In the genomic region with DNA sequence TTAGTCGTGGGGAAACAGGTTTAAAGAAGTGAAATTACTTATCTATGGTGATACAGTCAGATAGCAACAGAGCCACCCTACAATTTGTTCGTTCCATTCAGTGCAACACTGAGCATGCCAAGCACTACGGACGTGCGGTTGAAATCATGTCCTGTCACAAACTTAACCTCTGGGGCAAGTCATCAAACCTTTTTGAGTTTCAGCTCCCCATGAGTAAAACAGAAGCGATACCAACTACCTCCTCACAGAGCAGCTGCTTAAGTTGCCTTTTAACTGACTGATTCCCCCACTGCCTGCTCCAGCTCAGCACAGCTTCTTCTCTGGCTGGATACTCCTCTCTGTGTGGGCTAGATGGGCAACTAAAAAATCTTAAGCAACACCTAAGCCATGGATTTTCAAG, we compare ENCODE assay signal across 14 cellular contexts.
DNase-seq lines count a peak whose midpoint lies in the region; ATAC-seq lines count a peak whose summit lies in the region.
"Had no signal": no experiment of that assay in that cellular context is flagged by ENCODE, and none has a peak within 500 bp of the region (broad histone marks: within the 10 kb centered on the region; RNA-seq: fewer than 3 reads in every experiment).

No MANE protein-coding gene starts in this region.

- no peaks in the 10 kb centered on the region for H3K36me3 Mint-ChIP-seq in activated naive CD4-positive, alpha-beta T cell treated with anti-CD3 and anti-CD28 coated beads, Interleukin-2, amount 50 U/mL, for 24 hours
- no peaks in the 10 kb centered on the region for H3K36me3 Mint-ChIP-seq in activated naive CD4-positive, alpha-beta T cell treated with anti-CD3 and anti-CD28 coated beads, Interleukin-2, amount 10 ng/mL, durations not matched to agents 7 days and 5 days
- no peaks in the 10 kb centered on the region for H3K36me3 Mint-ChIP-seq in stimulated activated naive CD8-positive, alpha-beta T cell treated with anti-CD3 and anti-CD28 coated beads, Interleukin-15, Interleukin-2, amounts not matched to agents 100 ng/mL and 50 ng/mL, for 24 hours (ENCODE audit: low read depth)

- H3K4me3 Mint-ChIP-seq in activated naive CD4-positive, alpha-beta T cell treated with anti-CD3 and anti-CD28 coated beads, Interleukin-2, amount 50 U/mL, for 24 hours, result no peak overlapping the region
- H3K4me3 Mint-ChIP-seq in activated naive CD4-positive, alpha-beta T cell treated with anti-CD3 and anti-CD28 coated beads, Interleukin-2, amount 10 ng/mL, durations not matched to agents 7 days and 5 days, result no peak overlapping the region
- no peak overlapping the region for H3K4me3 Mint-ChIP-seq in stimulated activated naive CD8-positive, alpha-beta T cell treated with anti-CD3 and anti-CD28 coated beads, Interleukin-15, Interleukin-2, amounts not matched to agents 100 ng/mL and 50 ng/mL, for 24 hours
- H3K4me3 Mint-ChIP-seq: activated T-helper 1 cell treated with anti-CD3 and anti-CD28 coated beads, Interleukin-12 subunit alpha, Interleukin-12 subunit beta, Interleukin-2, Interleukin-4 antibody, amounts not matched to agents 30 ng/mL and 10 ng/mL and 1 ng/mL, durations not matched to agents 14 hours and 24 hours and 36 hours; T-helper 1 cell treated with Interleukin-12 subunit alpha and Interleukin-12 subunit beta and Interleukin-4 antibody, amounts not matched to agents 30 μg/mL and 1 μg/mL, for 36 hours had no signal

- no peak for DNase-seq in activated naive CD4-positive, alpha-beta T cell treated with anti-CD3 and anti-CD28 coated beads, Interleukin-2, amount 10 ng/mL, durations not matched to agents 7 days and 5 days
- no peak for DNase-seq in DMS 273 treated with DMSO at 0.1 percent for 48 hours (lab: John Stamatoyannopoulos, UW)
- no peak for DNase-seq in NCI-H2171 treated with DMSO at 0.1 percent for 48 hours (lab: John Stamatoyannopoulos, UW)
- DNase-seq in activated CD8-positive, alpha-beta memory T cell treated with anti-CD3 and anti-CD28 coated beads, Interleukin-2, amount 50 U/mL, for 4 hours, result no peak
- DNase-seq: DMS79, foreskin keratinocyte, left ventricle myocardium superior, NCI-H774 had no signal

- H3K27ac Mint-ChIP-seq in activated naive CD4-positive, alpha-beta T cell treated with anti-CD3 and anti-CD28 coated beads, Interleukin-2, amount 50 U/mL, for 24 hours, result peak overlapping the region; percentile 59
- no peak overlapping the region for H3K27ac Mint-ChIP-seq in activated naive CD4-positive, alpha-beta T cell treated with anti-CD3 and anti-CD28 coated beads, Interleukin-2, amount 10 ng/mL, durations not matched to agents 7 days and 5 days
- H3K27ac Mint-ChIP-seq in stimulated activated naive CD8-positive, alpha-beta T cell treated with anti-CD3 and anti-CD28 coated beads, Interleukin-15, Interleukin-2, amounts not matched to agents 100 ng/mL and 50 ng/mL, for 24 hours, result peak overlapping the region; percentile 63
- H3K27ac Mint-ChIP-seq: activated T-helper 1 cell treated with anti-CD3 and anti-CD28 coated beads, Interleukin-12 subunit alpha, Interleukin-12 subunit beta, Interleukin-2, Interleukin-4 antibody, amounts not matched to agents 30 ng/mL and 10 ng/mL and 1 ng/mL, durations not matched to agents 14 hours and 24 hours and 36 hours; T-helper 1 cell treated with Interleukin-12 subunit alpha and Interleukin-12 subunit beta and Interleukin-4 antibody, amounts not matched to agents 30 μg/mL and 1 μg/mL, for 36 hours had no signal

- ATAC-seq in HG02571 (IDR thresholded peaks at IDR 0.05; ENCODE audit: unreplicated experiment), result peak; percentile 67
- ATAC-seq in HG03342 (IDR thresholded peaks at IDR 0.05; ENCODE audit: unreplicated experiment), result peak; percentile 60
- ATAC-seq: foreskin keratinocyte, left ventricle myocardium superior had no signal

- CTCF ChIA-PET in activated naive CD4-positive, alpha-beta T cell treated with anti-CD3 and anti-CD28 coated beads, Interleukin-2, amount 10 ng/mL, durations not matched to agents 7 days and 5 days (lab: Charles Lee), result interaction anchor here (1.4 kb wide), 1 partner anchor 88 kb away, joined by 3 read pairs; no protein-coding TSS in a partner anchor

- no peaks in the 10 kb centered on the region for H3K27me3 Mint-ChIP-seq in activated naive CD4-positive, alpha-beta T cell treated with anti-CD3 and anti-CD28 coated beads, Interleukin-2, amount 50 U/mL, for 24 hours
- no peaks in the 10 kb centered on the region for H3K27me3 Mint-ChIP-seq in activated naive CD4-positive, alpha-beta T cell treated with anti-CD3 and anti-CD28 coated beads, Interleukin-2, amount 10 ng/mL, durations not matched to agents 7 days and 5 days
- H3K27me3 Mint-ChIP-seq in stimulated activated naive CD8-positive, alpha-beta T cell treated with anti-CD3 and anti-CD28 coated beads, Interleukin-15, Interleukin-2, amounts not matched to agents 100 ng/mL and 50 ng/mL, for 24 hours, result no peaks in the 10 kb centered on the region

- no peaks in the 10 kb centered on the region for H3K4me1 Mint-ChIP-seq in activated naive CD4-positive, alpha-beta T cell treated with anti-CD3 and anti-CD28 coated beads, Interleukin-2, amount 50 U/mL, for 24 hours
- H3K4me1 Mint-ChIP-seq in activated naive CD4-positive, alpha-beta T cell treated with anti-CD3 and anti-CD28 coated beads, Interleukin-2, amount 10 ng/mL, durations not matched to agents 7 days and 5 days, result peaks cover 12% of the 10 kb centered on the region
- H3K4me1 Mint-ChIP-seq in stimulated activated naive CD8-positive, alpha-beta T cell treated with anti-CD3 and anti-CD28 coated beads, Interleukin-15, Interleukin-2, amounts not matched to agents 100 ng/mL and 50 ng/mL, for 24 hours (ENCODE audit: low read depth), result peaks cover 38% of the 10 kb centered on the region

- no peaks in the 10 kb centered on the region for H3K9me3 Mint-ChIP-seq in activated naive CD4-positive, alpha-beta T cell treated with anti-CD3 and anti-CD28 coated beads, Interleukin-2, amount 50 U/mL, for 24 hours
- peaks cover 2% of the 10 kb centered on the region for H3K9me3 Mint-ChIP-seq in activated naive CD4-positive, alpha-beta T cell treated with anti-CD3 and anti-CD28 coated beads, Interleukin-2, amount 10 ng/mL, durations not matched to agents 7 days and 5 days
- no peaks in the 10 kb centered on the region for H3K9me3 Mint-ChIP-seq in stimulated activated naive CD8-positive, alpha-beta T cell treated with anti-CD3 and anti-CD28 coated beads, Interleukin-15, Interleukin-2, amounts not matched to agents 100 ng/mL and 50 ng/mL, for 24 hours
- H3K9me3 Mint-ChIP-seq: activated T-helper 1 cell treated with anti-CD3 and anti-CD28 coated beads, Interleukin-12 subunit alpha, Interleukin-12 subunit beta, Interleukin-2, Interleukin-4 antibody, amounts not matched to agents 30 ng/mL and 10 ng/mL and 1 ng/mL, durations not matched to agents 14 hours and 24 hours and 36 hours; T-helper 1 cell treated with Interleukin-12 subunit alpha and Interleukin-12 subunit beta and Interleukin-4 antibody, amounts not matched to agents 30 μg/mL and 1 μg/mL, for 36 hours had no signal
